Comparison of ENCODE assay signal across 8 cellular contexts in genomic region chr12:64450711-64451486, GRCh38. TPM values are rescaled to one million over a fixed set of nuclear protein-coding genes. Genes with fewer than 3 reads are reported as not detected.
DNase-seq lines count a peak whose midpoint lies in the region; ATAC-seq, FAIRE-seq and TF ChIP-seq lines count a peak whose summit lies in the region.

No MANE protein-coding gene starts in this region.

- TF ChIP-seq CTCF in GM10266 (IDR thresholded peaks at IDR 0.05; ENCODE audit: control insufficient read depth, insufficient read depth, low read depth, missing control alignments) (no peak), testis (IDR thresholded peaks at IDR 0.05) (no peak)

- intact Hi-C loops in testis (cut with DNase I; ENCODE audit: low total_unique reads) = no loop called here

- ATAC-seq in HG02870 (IDR thresholded peaks at IDR 0.05; ENCODE audit: unreplicated experiment) = no peak

- H3K9me3 ChIP-seq in testis = no peaks in the 10 kb centered on the region
- H3K9me3 ChIP-seq in small intestine (ENCODE audit: control insufficient read depth, low read depth) = no peaks in the 10 kb centered on the region

- no peak for FAIRE-seq in small intestine (lab: Jason Lieb, UNC)

- no peaks in the 10 kb centered on the region for H3K36me3 ChIP-seq in testis (ENCODE audit: low read depth, missing control alignments)
- peaks cover 0 to 2% of the 10 kb centered on the region in 2 donors for H3K36me3 ChIP-seq in small intestine (ENCODE audit: control insufficient read depth in 2 of 2, insufficient read depth in 2 of 2, low read length in 2 of 2)

- peak; percentile 52 for DNase-seq in ACHN
- peak; percentile 23 for DNase-seq in GM10266 (ENCODE audit: extremely low spot score)
- DNase-seq in NCI-H526 treated with DMSO at 0.1 percent for 48 hours (lab: John Stamatoyannopoulos, UW) = peak; percentile 37
- DNase-seq in astrocyte of the hippocampus (ENCODE audit: low read depth, low spot score) = peak; percentile 49
- DNase-seq in kidney glomerular epithelial cell (lab: John Stamatoyannopoulos, UW) = peak; percentile 17
- peak; percentile 54 for DNase-seq in testis
- no peak for DNase-seq in small intestine

- peaks cover 18% of the 10 kb centered on the region for H3K4me1 ChIP-seq in testis
- peaks cover 0 to 3% of the 10 kb centered on the region in 2 donors for H3K4me1 ChIP-seq in small intestine (ENCODE audit: control insufficient read depth in 2 of 2, insufficient read depth in 1 of 2, low read depth in 1 of 2, low read length in 1 of 2)

- H3K27ac ChIP-seq in testis (peak overlapping the region; percentile 97), small intestine (ENCODE audit: low read depth in 1 of 2, low read length in 1 of 2) (no peak overlapping the region)

- no peaks in the 10 kb centered on the region for H3K27me3 ChIP-seq in testis
- no peaks in the 10 kb centered on the region for H3K27me3 ChIP-seq in small intestine (ENCODE audit: control insufficient read depth in 2 of 2, insufficient read depth in 2 of 2, low read length in 2 of 2)

- in situ Hi-C loops in ACHN (cut with HindIII; ENCODE audit: low pct_ligation_motif_present, low pct_unique_long_range_greater_than_20kb, low sequenced_read_pairs) = no loop called here

- WGBS in testis, 2 donors = 13 to 15% methylated on average over 8 of the region's 8 CpGs
- 17 to 21% (median 20%) methylated on average over 8 of the region's 8 CpGs for WGBS in small intestine, 3 donors

- H3K4me3 ChIP-seq in testis (peak overlapping the region; percentile 84 to 90), small intestine (ENCODE audit: low read depth in 1 of 2, low read length in 2 of 2) (peak overlapping the region in 1 of 2 donors; percentile 36)

- TF ChIP-seq POLR2A in testis (IDR thresholded peaks at IDR 0.05) = no peak

RNA-seq across cellular contexts. Expression of gene TBK1, which starts 1.0 kb away (rescaled TPM):
- total RNA-seq in testis = 10 to 100 TPM; 47.6 to 48.3 TPM
- polyA plus RNA-seq in testis (ENCODE audit: insufficient read depth, low read depth, low replicate concordance) (32.0 TPM), small intestine (10 to 100 TPM; 12.3 to 23.9 (median 21.9) TPM)

RNA-seq across cellular contexts. Expression of gene XPOT, which starts 46.7 kb away (rescaled TPM):
- 10 to 100 TPM; 43.5 to 46.8 TPM for total RNA-seq in testis
- 47.5 TPM for polyA plus RNA-seq in testis (ENCODE audit: insufficient read depth, low read depth, low replicate concordance)
- polyA plus RNA-seq in small intestine = 10 to 100 TPM in 1 of 3 donors, 1 to 10 TPM in 2; 5.4 to 30.9 (median 6.5) TPM

Comparison
In these comparisons a context has a peak if more than half of its experiments do, and no peak if none do; other contexts are left out.
1. H3K27ac ChIP-seq: peak in testis (2 of 2); none in small intestine (0 of 2).